In genomic region chr11:46099973-46100335, GRCh38 we compare ENCODE assay signal across 9 cellular contexts. TPM values are rescaled to one million over a fixed set of nuclear protein-coding genes. Genes with fewer than 3 reads are reported as not detected.
A peak's percentile ranks its signal among the peaks of the same experiment; 100 is the strongest.
DNase-seq lines count a peak whose midpoint lies in the region; ATAC-seq and TF ChIP-seq lines count a peak whose summit lies in the region.
"Had no signal": no experiment of that assay in that cellular context is flagged by ENCODE, and none has a peak within 500 bp of the region (broad histone marks: within the 10 kb centered on the region; RNA-seq: fewer than 3 reads in every experiment).

No MANE protein-coding gene starts in this region.

- peaks cover 2% of the 10 kb centered on the region for H3K79me2 ChIP-seq in mesendoderm (ENCODE audit: control insufficient read depth, insufficient read depth, low read length)

- DNase-seq in activated CD8-positive, alpha-beta memory T cell treated with anti-CD3 and anti-CD28 coated beads, Interleukin-2, amount 10 ng/mL, durations not matched to agents 7 days and 5 days, result no peak
- no peak for DNase-seq in activated CD8-positive, alpha-beta memory T cell treated with anti-CD3 and anti-CD28 coated beads, Interleukin-2, amount 50 U/mL, for 48 hours
- peak; percentile 31 for DNase-seq in RPMI7951 (ENCODE audit: low read depth)
- DNase-seq in fibroblast of pulmonary artery (ENCODE audit: low read depth), result peak; percentile 35
- no peak for DNase-seq in stomach
- DNase-seq in mesendoderm, result no peak
- DNase-seq: C1 segment of cervical spinal cord had no signal

- H3K18ac ChIP-seq in mesendoderm (ENCODE audit: low read length), result no peak overlapping the region

- CTCF ChIA-PET in activated CD8-positive, alpha-beta memory T cell treated with anti-CD3 and anti-CD28 coated beads, Interleukin-2, amount 10 ng/mL, durations not matched to agents 7 days and 5 days (lab: Charles Lee), result interaction anchor here (1.0 to 1.1 kb wide), 3 partner anchors 27 to 135 kb away, joined by 3 to 6 read pairs (median 3); no protein-coding TSS in a partner anchor

- H3K4me3 Mint-ChIP-seq in activated CD8-positive, alpha-beta memory T cell treated with anti-CD3 and anti-CD28 coated beads, Interleukin-2, amount 10 ng/mL, durations not matched to agents 7 days and 5 days, result peak overlapping the region; percentile 61

- no peak overlapping the region for H4K8ac ChIP-seq in mesendoderm (ENCODE audit: low read depth, low read length)

- no peak overlapping the region for H3K4me2 ChIP-seq in mesendoderm (ENCODE audit: low read length)

- H3K9ac ChIP-seq in mesendoderm (ENCODE audit: low read length), result no peak overlapping the region

- H2BK15ac ChIP-seq in mesendoderm (replicated peaks; ENCODE audit: low read depth), result no peak overlapping the region

- H3K9me3 ChIP-seq in stomach, result no peaks in the 10 kb centered on the region

- peaks cover 4% of the 10 kb centered on the region for H3K79me1 ChIP-seq in mesendoderm (ENCODE audit: low read length)

- H3K27ac Mint-ChIP-seq in activated CD8-positive, alpha-beta memory T cell treated with anti-CD3 and anti-CD28 coated beads, Interleukin-2, amount 10 ng/mL, durations not matched to agents 7 days and 5 days, result peak overlapping the region; percentile 79

- no peak for TF ChIP-seq EP300 in stomach (IDR thresholded peaks at IDR 0.05)

- no peak overlapping the region for H3K23ac ChIP-seq in mesendoderm (ENCODE audit: low read length)

- 4 to 15% (median 9%) methylated on average over 1 of the region's 1 CpG for WGBS in stomach, 5 donors
- no CpG with 5 or more reads among the region's 1 CpG for WGBS in mesendoderm (ENCODE audit: extremely low coverage, insufficient coverage, low lambda C conversion rate)

- peak; percentile 73 for ATAC-seq in activated CD8-positive, alpha-beta memory T cell treated with anti-CD3 and anti-CD28 coated beads, Interleukin-2, amount 10 ng/mL, durations not matched to agents 7 days and 5 days
- ATAC-seq in GM21447 (IDR thresholded peaks at IDR 0.05; ENCODE audit: unreplicated experiment) (no peak), GM19324 (IDR thresholded peaks at IDR 0.05; ENCODE audit: low FRiP score, unreplicated experiment) (no peak)

- H3K36me3 ChIP-seq in stomach, result no peaks in the 10 kb centered on the region
- H3K36me3 ChIP-seq in mesendoderm (ENCODE audit: control insufficient read depth, insufficient read depth, low read length), result no peaks in the 10 kb centered on the region

- TF ChIP-seq CTCF in fibroblast of pulmonary artery (IDR thresholded peaks at IDR 0.05; ENCODE audit: low read length, missing control alignments) (no peak), stomach (IDR thresholded peaks at IDR 0.05) (no peak)

- peaks cover 8% of the 10 kb centered on the region for H3K36me3 Mint-ChIP-seq in activated CD8-positive, alpha-beta memory T cell treated with anti-CD3 and anti-CD28 coated beads, Interleukin-2, amount 10 ng/mL, durations not matched to agents 7 days and 5 days

- no peak overlapping the region for H2BK120ac ChIP-seq in mesendoderm (ENCODE audit: low read depth, low read length)

- no peaks in the 10 kb centered on the region for H3K27me3 Mint-ChIP-seq in activated CD8-positive, alpha-beta memory T cell treated with anti-CD3 and anti-CD28 coated beads, Interleukin-2, amount 10 ng/mL, durations not matched to agents 7 days and 5 days

- no peak overlapping the region for H3K56ac ChIP-seq in mesendoderm (ENCODE audit: low read length)

- H3K4me3 ChIP-seq in fibroblast of pulmonary artery (replicated peaks; ENCODE audit: low read depth, low read length) (peak overlapping the region; percentile 30), stomach (peak overlapping the region in 1 of 4 donors; percentile 4), mesendoderm (ENCODE audit: low read length) (no peak overlapping the region)

- no peak overlapping the region for H2BK5ac ChIP-seq in mesendoderm (ENCODE audit: low read length)

- H3K27me3 ChIP-seq in stomach (no peaks in the 10 kb centered on the region), mesendoderm (ENCODE audit: insufficient read depth, low read length, poor library complexity) (no peaks in the 10 kb centered on the region)

- H3K9me3 Mint-ChIP-seq in activated CD8-positive, alpha-beta memory T cell treated with anti-CD3 and anti-CD28 coated beads, Interleukin-2, amount 10 ng/mL, durations not matched to agents 7 days and 5 days (ENCODE audit: low read depth), result no peaks in the 10 kb centered on the region

- H2AK5ac ChIP-seq in mesendoderm (ENCODE audit: low read length), result no peak overlapping the region

- H3K4me1 ChIP-seq in stomach (peaks cover 26 to 57% (median 44%) of the 10 kb centered on the region in 4 donors), mesendoderm (ENCODE audit: control insufficient read depth, low read depth, low read length) (no peaks in the 10 kb centered on the region)

- H3K27ac ChIP-seq in stomach, result peak overlapping the region in 4 of 5 donors; percentile 35 to 80 (median 58)
- no peak overlapping the region for H3K27ac ChIP-seq in mesendoderm (ENCODE audit: low read depth, low read length)

- TF ChIP-seq POLR2A in stomach (IDR thresholded peaks at IDR 0.05), result no peak

- H3K4me1 Mint-ChIP-seq in activated CD8-positive, alpha-beta memory T cell treated with anti-CD3 and anti-CD28 coated beads, Interleukin-2, amount 10 ng/mL, durations not matched to agents 7 days and 5 days, result peaks cover 22% of the 10 kb centered on the region

- H3K4ac ChIP-seq in mesendoderm (ENCODE audit: low read depth, low read length), result no peak overlapping the region

- no peak overlapping the region for H4K5ac ChIP-seq in mesendoderm (ENCODE audit: low read length)

- intact Hi-C loops in stomach (cut with DNase I; ENCODE audit: low total_unique reads), result no loop called here

RNA-seq across cellular contexts. Expression of gene PHF21A, which starts 21.3 kb away (rescaled TPM):
- 10 to 100 TPM; 34.6 to 39.7 TPM for total RNA-seq in activated CD8-positive, alpha-beta memory T cell treated with anti-CD3 and anti-CD28 coated beads, Interleukin-2, amount 10 ng/mL, durations not matched to agents 7 days and 5 days
- total RNA-seq in RPMI7951 (2014; rRNA removed; shearing (Covaris generic)), result 6.4 and 10.5 TPM in 2 replicates
- 10 to 100 TPM in 4 of 5 donors, 1 to 10 TPM in 1; 6.1 to 67.0 (median 22.2) TPM for total RNA-seq in stomach
- 10 to 100 TPM; 10.1 to 15.1 (median 11.9) TPM for polyA plus RNA-seq in stomach
- polyA plus RNA-seq in mesendoderm (2013, experiment 1 of 2), result 13.0 TPM
- polyA plus RNA-seq in mesendoderm (2013, experiment 2 of 2), result 14.0 TPM

Comparison
In these comparisons a context has a peak if more than half of its experiments do, and no peak if none do; other contexts are left out.
1. DNase-seq: peak in RPMI7951 (single experiment) and fibroblast of pulmonary artery (single experiment); none in activated CD8-positive, alpha-beta memory T cell treated with anti-CD3 and anti-CD28 coated beads, Interleukin-2, amount 10 ng/mL, durations not matched to agents 7 days and 5 days (single experiment), activated CD8-positive, alpha-beta memory T cell treated with anti-CD3 and anti-CD28 coated beads, Interleukin-2, amount 50 U/mL, for 48 hours (single experiment), stomach (single experiment) and mesendoderm (single experiment).